8 cellular contexts compared by ENCODE assay signal in the genomic region with DNA sequence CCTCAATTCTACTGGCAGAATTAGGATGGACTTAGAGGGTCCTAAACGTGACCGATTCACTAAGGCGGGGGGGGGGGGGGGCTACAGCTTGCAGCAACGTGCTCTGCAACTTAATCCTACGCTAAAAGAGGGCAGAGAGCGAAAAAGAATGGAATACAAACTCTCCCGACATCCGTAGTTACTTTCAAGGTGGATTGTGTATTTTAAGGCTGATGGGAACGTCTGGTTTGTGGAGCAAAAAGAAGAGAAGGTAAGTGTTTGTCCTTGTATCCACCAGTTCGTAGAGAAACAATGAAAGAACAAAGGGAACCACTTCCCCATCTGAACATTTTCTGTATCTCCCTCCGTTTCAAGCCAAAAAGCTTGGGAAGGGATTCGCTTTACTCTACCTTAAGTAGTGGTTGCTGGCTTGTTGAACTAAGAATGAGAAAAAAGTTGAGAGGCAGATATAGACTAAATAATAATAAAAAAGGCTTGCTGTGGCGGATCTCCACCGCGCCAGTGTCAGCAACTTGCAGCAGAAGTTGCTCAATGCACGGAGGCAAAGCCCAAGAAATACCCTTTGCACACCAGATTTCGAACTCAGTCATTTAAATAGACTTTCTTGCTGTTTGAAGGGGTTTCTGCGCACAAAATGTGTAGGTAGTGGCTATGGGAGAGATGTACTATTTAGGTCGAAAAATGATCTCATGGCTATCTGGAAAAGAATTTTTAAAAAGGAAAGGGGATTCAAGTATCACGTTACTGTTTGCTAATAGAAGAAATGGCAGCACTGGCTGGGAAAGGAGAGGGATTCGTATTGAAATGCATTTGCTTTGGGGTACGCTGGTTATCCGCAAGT. TPM values are rescaled to one million over a fixed set of nuclear protein-coding genes. Genes with fewer than 3 reads are reported as not detected.
A peak's percentile ranks its signal among the peaks of the same experiment; 100 is the strongest.
DNase-seq lines count a peak whose midpoint lies in the region; ATAC-seq and TF ChIP-seq lines count a peak whose summit lies in the region.

No MANE protein-coding gene starts in this region.

- peak overlapping the region; percentile 48 to 78 for H3K4me3 ChIP-seq in Panc1 (ENCODE audit: low read depth in 2 of 2, low read length in 2 of 2)

- H3K27ac Mint-ChIP-seq in activated T-cell treated with anti-CD3 and anti-CD28 coated beads, Interleukin-2, amount 50 U/mL, for 24 hours: peak overlapping the region; percentile 89
- peak overlapping the region; percentile 92 for H3K27ac Mint-ChIP-seq in endothelial cell (ENCODE audit: unreplicated experiment)
- peak overlapping the region; percentile 18 to 97 (median 90) for H3K27ac Mint-ChIP-seq in naive thymus-derived CD8-positive, alpha-beta T cell

- intact Hi-C loops in Panc1 (cut with micrococcal nuclease; ENCODE audit: unreplicated experiment): loop anchor here (10.0 kb wide), 1 partner anchor 350 kb away; no protein-coding TSS in a partner anchor

- CTCF ChIA-PET in Panc1 (lab: Charles Lee): interaction anchor here (0.6 kb wide), 1 partner anchor 180 kb away, joined by 5 read pairs; no protein-coding TSS in a partner anchor

- H3K9me3 Mint-ChIP-seq in activated T-cell treated with anti-CD3 and anti-CD28 coated beads, Interleukin-2, amount 50 U/mL, for 24 hours: no peaks in the 10 kb centered on the region
- no peaks in the 10 kb centered on the region for H3K9me3 Mint-ChIP-seq in endothelial cell (ENCODE audit: unreplicated experiment)
- H3K9me3 Mint-ChIP-seq in naive thymus-derived CD8-positive, alpha-beta T cell: no peaks in the 10 kb centered on the region

- peaks cover 45% of the 10 kb centered on the region for H3K4me1 ChIP-seq in Panc1 (ENCODE audit: control insufficient read depth, insufficient read depth, low read length)

- ATAC-seq in Panc1 (no peak), GM19452 (IDR thresholded peaks at IDR 0.05; ENCODE audit: unreplicated experiment) (no peak), GM18868 (IDR thresholded peaks at IDR 0.05; ENCODE audit: unreplicated experiment) (no peak)
- no peak for ATAC-seq in naive thymus-derived CD8-positive, alpha-beta T cell

- DNase-seq in activated T-cell treated with anti-CD3 and anti-CD28 coated beads, Interleukin-2, amount 50 U/mL, for 24 hours: no peak
- no peak for DNase-seq in activated T-cell treated with anti-CD3 and anti-CD28 coated beads, Interleukin-2, amount 50 U/mL, for 48 hours
- no peak for DNase-seq in Panc1 (ENCODE audit: low read depth, low spot score)
- DNase-seq in endothelial cell (ENCODE audit: low spot score): peak; percentile 23
- peak in 2 of 10 donors; percentile 23 to 31 for DNase-seq in naive thymus-derived CD8-positive, alpha-beta T cell
- DNase-seq in inferior parietal cortex (ENCODE audit: extremely low spot score): no peak

- POLR2A ChIA-PET in Panc1 (lab: Charles Lee): interaction anchor here (0.5 kb wide), 1 partner anchor 243 kb away, joined by 4 read pairs; no protein-coding TSS in a partner anchor
- POLR2A ChIA-PET in naive thymus-derived CD8-positive, alpha-beta T cell (lab: Charles Lee): interaction anchor here (0.5 to 1.2 kb wide), 8 partner anchors 9 to 912 kb away, joined by 3 to 6 read pairs (median 4); no protein-coding TSS in a partner anchor

- no peaks in the 10 kb centered on the region for H3K36me3 Mint-ChIP-seq in activated T-cell treated with anti-CD3 and anti-CD28 coated beads, Interleukin-2, amount 50 U/mL, for 24 hours (ENCODE audit: low read depth)
- peaks cover 12% of the 10 kb centered on the region for H3K36me3 Mint-ChIP-seq in endothelial cell (ENCODE audit: low read depth, unreplicated experiment)
- H3K36me3 Mint-ChIP-seq in naive thymus-derived CD8-positive, alpha-beta T cell: peaks cover 0 to 5% (median 3%) of the 10 kb centered on the region in 3 donors

- peaks cover 44% of the 10 kb centered on the region for H3K4me1 Mint-ChIP-seq in activated T-cell treated with anti-CD3 and anti-CD28 coated beads, Interleukin-2, amount 50 U/mL, for 24 hours (ENCODE audit: low read depth)
- peaks cover 63% of the 10 kb centered on the region for H3K4me1 Mint-ChIP-seq in endothelial cell (ENCODE audit: unreplicated experiment)
- peaks cover 18 to 40% (median 31%) of the 10 kb centered on the region in 4 donors for H3K4me1 Mint-ChIP-seq in naive thymus-derived CD8-positive, alpha-beta T cell

- no peaks in the 10 kb centered on the region for H3K36me3 ChIP-seq in Panc1 (ENCODE audit: control insufficient read depth, insufficient read depth, low read length)

- TSS peak; percentile 84 for BruUV-seq in Panc1 (replicated peaks; lab: Mats Ljungman, UMichigan)

- peak overlapping the region; percentile 89 for H3K27ac ChIP-seq in Panc1 (ENCODE audit: low read length)

- H3K27me3 Mint-ChIP-seq in activated T-cell treated with anti-CD3 and anti-CD28 coated beads, Interleukin-2, amount 50 U/mL, for 24 hours: peaks cover 52% of the 10 kb centered on the region
- peaks cover 15% of the 10 kb centered on the region for H3K27me3 Mint-ChIP-seq in endothelial cell (ENCODE audit: unreplicated experiment)
- peaks cover 44 to 69% (median 53%) of the 10 kb centered on the region in 5 donors for H3K27me3 Mint-ChIP-seq in naive thymus-derived CD8-positive, alpha-beta T cell

- H3K9me3 ChIP-seq in Panc1 (ENCODE audit: control insufficient read depth, insufficient read depth, low read depth, low read length): no peaks in the 10 kb centered on the region

- no peaks in the 10 kb centered on the region for H3K27me3 ChIP-seq in Panc1 (ENCODE audit: control insufficient read depth, insufficient read depth, low read length)

- no peak for TF ChIP-seq CTCF in Panc1 (IDR thresholded peaks at IDR 0.05)
- no peak for TF ChIP-seq CTCF in endothelial cell (IDR thresholded peaks at IDR 0.05; ENCODE audit: unreplicated experiment)

- H3K4me3 Mint-ChIP-seq in activated T-cell treated with anti-CD3 and anti-CD28 coated beads, Interleukin-2, amount 50 U/mL, for 24 hours: peak overlapping the region; percentile 81
- peak overlapping the region; percentile 92 for H3K4me3 Mint-ChIP-seq in endothelial cell (ENCODE audit: unreplicated experiment)
- H3K4me3 Mint-ChIP-seq in naive thymus-derived CD8-positive, alpha-beta T cell: peak overlapping the region; percentile 79 to 96 (median 92)

- in situ Hi-C loops in Panc1 (cut with HindIII; ENCODE audit: low pct_unique_long_range_greater_than_20kb, low sequenced_read_pairs): no loop called here

RNA-seq across cellular contexts. Expression of gene SKIDA1, which starts 0.7 kb away (rescaled TPM):
- total RNA-seq in Panc1 (2021; ENCODE audit: unreplicated experiment): 9.3 TPM
- 5.8 TPM for polyA plus RNA-seq in Panc1 (2012; ENCODE audit: insufficient read length)
- 5.9 TPM for total RNA-seq in endothelial cell (ENCODE audit: unreplicated experiment)
- under 1 TPM in 1 of 2 experiments, not detected in 1; 0.08 TPM for total RNA-seq in naive thymus-derived CD8-positive, alpha-beta T cell
- not detected for polyA plus RNA-seq in naive thymus-derived CD8-positive, alpha-beta T cell

RNA-seq across cellular contexts. Expression of gene MLLT10, which starts 9.3 kb away (rescaled TPM):
- total RNA-seq in Panc1 (2021; ENCODE audit: unreplicated experiment) (33.4 TPM), endothelial cell (ENCODE audit: unreplicated experiment) (50.6 TPM)
- 28.9 TPM for polyA plus RNA-seq in Panc1 (2012; ENCODE audit: insufficient read length)
- total RNA-seq in naive thymus-derived CD8-positive, alpha-beta T cell: 10 to 100 TPM; 63.5 to 64.7 TPM
- polyA plus RNA-seq in naive thymus-derived CD8-positive, alpha-beta T cell: 1 to 10 TPM; 3.5 to 4.6 (median 4.4) TPM
